ENCODE assay signal across 20 cellular contexts in the genomic region with DNA sequence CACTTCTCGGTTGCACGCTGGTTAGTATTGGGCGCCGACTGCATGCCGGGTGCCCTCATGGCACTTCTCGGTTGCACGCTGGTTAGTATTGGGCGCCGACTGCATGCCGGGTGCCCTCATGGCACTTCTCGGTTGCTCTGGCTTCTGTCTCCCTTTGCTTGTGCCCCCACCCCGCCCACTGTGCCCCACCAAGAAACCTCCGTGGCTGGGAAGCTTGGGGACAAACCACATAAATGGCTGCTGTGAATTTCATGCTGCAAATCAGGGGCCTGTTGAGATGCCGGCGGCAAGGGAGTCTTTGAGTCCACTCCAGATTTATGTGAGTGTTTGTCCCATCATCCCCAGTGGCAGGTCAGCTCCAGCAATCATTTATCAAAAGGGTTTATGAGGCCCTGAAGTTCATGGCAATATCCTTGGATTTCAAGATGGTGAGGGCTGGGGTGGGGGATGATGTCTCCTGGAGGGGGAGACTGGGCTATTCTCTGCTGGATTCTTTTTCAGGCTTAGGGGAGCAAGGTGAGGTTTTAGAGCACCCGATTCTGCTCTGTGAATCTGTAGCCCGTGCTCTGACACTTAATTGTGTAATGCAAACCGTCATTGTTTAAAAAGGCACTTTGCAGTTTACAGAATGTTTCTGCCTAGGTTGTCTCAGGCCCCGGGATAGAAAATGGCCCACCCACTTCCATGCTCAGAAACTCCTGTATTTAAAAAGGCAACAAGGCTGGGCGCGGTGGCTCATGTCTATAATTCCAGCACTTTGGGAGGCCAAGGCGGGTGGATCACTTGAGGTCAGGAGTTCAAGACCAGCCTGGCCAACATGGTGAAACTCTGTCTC. TPM values are rescaled to one million over a fixed set of nuclear protein-coding genes. Genes with fewer than 3 reads are reported as not detected.
A peak's percentile ranks its signal among the peaks of the same experiment; 100 is the strongest.
DNase-seq lines count a peak whose midpoint lies in the region; ATAC-seq and TF ChIP-seq lines count a peak whose summit lies in the region.
"Had no signal": no experiment of that assay in that cellular context is flagged by ENCODE, and none has a peak within 500 bp of the region (broad histone marks: within the 10 kb centered on the region; RNA-seq: fewer than 3 reads in every experiment).

No MANE protein-coding gene starts in this region.

- no peak overlapping the region for H2BK12ac ChIP-seq in mesenchymal stem cell (ENCODE audit: low read length in 2 of 2)

- H2BK15ac ChIP-seq in mesenchymal stem cell (ENCODE audit: low read depth, poor library complexity, severe bottlenecking): no peak overlapping the region

- no peak for TF ChIP-seq POLR2A in gastrocnemius medialis (IDR thresholded peaks at IDR 0.05)

- no peak overlapping the region for H3K4me2 ChIP-seq in mesenchymal stem cell (ENCODE audit: low read length, poor library complexity, severe bottlenecking)
- H3K4me2 ChIP-seq: GM23338, KMS-11 had no signal

- no peak overlapping the region for H4K8ac ChIP-seq in mesenchymal stem cell (ENCODE audit: low read length)

- H3K36me3 ChIP-seq in left ventricle myocardium inferior: no peaks in the 10 kb centered on the region
- H3K36me3 ChIP-seq in mesenchymal stem cell (ENCODE audit: control insufficient read depth in 1 of 2, insufficient read depth in 2 of 2, low read depth in 1 of 2, low read length in 2 of 2): no peaks in the 10 kb centered on the region
- H3K36me3 ChIP-seq in gastrocnemius medialis: no peaks in the 10 kb centered on the region

- H2BK5ac ChIP-seq in mesenchymal stem cell (ENCODE audit: low read depth, low read length, poor library complexity, severe bottlenecking): no peak overlapping the region

- no peak for ATAC-seq in right cardiac atrium
- no peak for ATAC-seq in gastrocnemius medialis
- ATAC-seq in GM21528 (IDR thresholded peaks at IDR 0.05; ENCODE audit: low FRiP score, unreplicated experiment): no peak
- ATAC-seq in GM21360 (IDR thresholded peaks at IDR 0.05; ENCODE audit: unreplicated experiment): no peak
- ATAC-seq: GM12878, GM23338, HCT116 had no signal

- no peaks in the 10 kb centered on the region for H3K27me3 ChIP-seq in right cardiac atrium (ENCODE audit: control insufficient read depth, insufficient read depth)
- H3K27me3 ChIP-seq in left ventricle myocardium inferior (ENCODE audit: low read depth): no peaks in the 10 kb centered on the region
- peaks cover 0 to 5% of the 10 kb centered on the region in 2 experiments for H3K27me3 ChIP-seq in mesenchymal stem cell (ENCODE audit: control insufficient read depth in 1 of 2, insufficient read depth in 1 of 2, low read length in 2 of 2)
- H3K27me3 ChIP-seq in gastrocnemius medialis: no peaks in the 10 kb centered on the region

- in situ Hi-C loops in gastrocnemius medialis (cut with MboI; ENCODE audit: low sequenced_read_pairs in 4 of 4): no loop called here

- H3K79me1 ChIP-seq in mesenchymal stem cell (replicated peaks; ENCODE audit: low read length, poor library complexity, severe bottlenecking): no peaks in the 10 kb centered on the region

- TF ChIP-seq CTCF in left ventricle myocardium inferior (IDR thresholded peaks at IDR 0.05; ENCODE audit: borderline replicate concordance): no peak
- TF ChIP-seq CTCF in gastrocnemius medialis (IDR thresholded peaks at IDR 0.05 in 4 of 5, conservative IDR thresholded peaks at IDR 0.05 in 1 of 5): no peak

- 89% methylated on average over 22 of the region's 22 CpGs for WGBS in right cardiac atrium
- 77% methylated on average over 21 of the region's 22 CpGs for WGBS in mesenchymal stem cell

- no peak overlapping the region for H3K23ac ChIP-seq in mesenchymal stem cell (ENCODE audit: low read length in 2 of 2)

- H3K9me3 ChIP-seq in right cardiac atrium (ENCODE audit: control insufficient read depth, low read length): no peaks in the 10 kb centered on the region
- H3K9me3 ChIP-seq in left ventricle myocardium inferior (replicated peaks): no peaks in the 10 kb centered on the region
- H3K9me3 ChIP-seq in mesenchymal stem cell (ENCODE audit: control insufficient read depth, low read length): no peaks in the 10 kb centered on the region
- H3K9me3 ChIP-seq in gastrocnemius medialis: no peaks in the 10 kb centered on the region

- intact Hi-C loops in right cardiac atrium (cut with DNase I) (loop anchor here in 2 of 4 donors (5.0 kb wide), 2 partner anchors 41 to 69 kb away; no protein-coding TSS in a partner anchor), left ventricle myocardium inferior (cut with micrococcal nuclease) (no loop called here), gastrocnemius medialis (cut with DNase I; ENCODE audit: low total_unique reads) (no loop called here)

- no peak overlapping the region for H3K4ac ChIP-seq in mesenchymal stem cell (ENCODE audit: low read depth in 1 of 2, low read length in 2 of 2)

- no peak overlapping the region for H3K14ac ChIP-seq in mesenchymal stem cell (ENCODE audit: low read length in 2 of 2)

- H4K91ac ChIP-seq in mesenchymal stem cell (ENCODE audit: low read length): no peak overlapping the region

- H2AFZ ChIP-seq in mesenchymal stem cell (ENCODE audit: low read depth, low read length): no peak overlapping the region
- H2AFZ ChIP-seq: GM23338 had no signal

- H3K4me3 ChIP-seq in right cardiac atrium (ENCODE audit: low read length) (no peak overlapping the region), left ventricle myocardium inferior (no peak overlapping the region), mesenchymal stem cell (ENCODE audit: insufficient read depth in 1 of 2, low read depth in 1 of 2, low read length in 2 of 2) (no peak overlapping the region), gastrocnemius medialis (no peak overlapping the region)
- H3K4me3 ChIP-seq: GM12878, GM23338 had no signal

- no peak overlapping the region for H3K9ac ChIP-seq in mesenchymal stem cell (ENCODE audit: low read length)
- H3K9ac ChIP-seq: KMS-11 had no signal

- H3K27ac ChIP-seq in right cardiac atrium (ENCODE audit: low read length) (no peak overlapping the region), left ventricle myocardium inferior (replicated peaks) (no peak overlapping the region), mesenchymal stem cell (ENCODE audit: low read length, poor library complexity, severe bottlenecking) (no peak overlapping the region), gastrocnemius medialis (peak overlapping the region; percentile 87 to 94 (median 92))
- H3K27ac ChIP-seq: KMS-11 had no signal

- H3K18ac ChIP-seq in mesenchymal stem cell (ENCODE audit: low read depth in 1 of 2, low read length in 2 of 2): peak overlapping the region in 1 of 2 experiments; percentile 33

- H3K4me1 ChIP-seq in right cardiac atrium (ENCODE audit: control insufficient read depth, insufficient read depth, low read length) (peaks cover 19% of the 10 kb centered on the region), left ventricle myocardium inferior (peaks cover 81% of the 10 kb centered on the region), mesenchymal stem cell (ENCODE audit: control insufficient read depth, insufficient read depth, low read depth, low read length) (peaks cover 37% of the 10 kb centered on the region), gastrocnemius medialis (peaks cover 48 to 71% of the 10 kb centered on the region in 2 donors)

- no peak overlapping the region for H2AK5ac ChIP-seq in mesenchymal stem cell (ENCODE audit: low read length, severe bottlenecking)

- DNase-seq in right cardiac atrium (peak in 2 of 3 donors; percentile 30 to 54), left ventricle myocardium inferior (no peak), mesenchymal stem cell (peak; percentile 68), gastrocnemius medialis (no peak), NCI-H526 (lab: John Stamatoyannopoulos, UW) (no peak)
- DNase-seq: CD4-positive, alpha-beta T cell; NCI-H1417; NCI-H187; NCI-H2107; NCI-H510A; NCI-H774; OCI-M1; RPMI8226 had no signal

- no peak overlapping the region for H2BK120ac ChIP-seq in mesenchymal stem cell (ENCODE audit: low read depth, low read length)

RNA-seq across cellular contexts. Expression of a gene that starts 51.2 kb away (rescaled TPM):
- total RNA-seq in right cardiac atrium (not detected), left ventricle myocardium inferior (not detected), gastrocnemius medialis (not detected)
- polyA plus RNA-seq in right cardiac atrium: 0.09 TPM
- 0.03 TPM for polyA plus RNA-seq in mesenchymal stem cell (2013, experiment 1 of 2)
- 0.07 TPM for polyA plus RNA-seq in mesenchymal stem cell (2013, experiment 2 of 2)
- total RNA-seq: A172; CD4-positive, alpha-beta T cell; GM12878; GM23338 had no signal
- polyA plus RNA-seq: GM23338 had no signal

Comparison
In these comparisons a context has a peak if more than half of its experiments do, and no peak if none do; other contexts are left out.
1. DNase-seq: peak in right cardiac atrium (2 of 3) and mesenchymal stem cell (single experiment); none in left ventricle myocardium inferior (single experiment), gastrocnemius medialis (0 of 2) and NCI-H526 (0 of 2).
2. H3K27ac ChIP-seq: peak in gastrocnemius medialis (4 of 4); none in right cardiac atrium (single experiment), left ventricle myocardium inferior (single experiment) and mesenchymal stem cell (single experiment).